ENCODE assay signal across 1 cellular context in the genomic region with DNA sequence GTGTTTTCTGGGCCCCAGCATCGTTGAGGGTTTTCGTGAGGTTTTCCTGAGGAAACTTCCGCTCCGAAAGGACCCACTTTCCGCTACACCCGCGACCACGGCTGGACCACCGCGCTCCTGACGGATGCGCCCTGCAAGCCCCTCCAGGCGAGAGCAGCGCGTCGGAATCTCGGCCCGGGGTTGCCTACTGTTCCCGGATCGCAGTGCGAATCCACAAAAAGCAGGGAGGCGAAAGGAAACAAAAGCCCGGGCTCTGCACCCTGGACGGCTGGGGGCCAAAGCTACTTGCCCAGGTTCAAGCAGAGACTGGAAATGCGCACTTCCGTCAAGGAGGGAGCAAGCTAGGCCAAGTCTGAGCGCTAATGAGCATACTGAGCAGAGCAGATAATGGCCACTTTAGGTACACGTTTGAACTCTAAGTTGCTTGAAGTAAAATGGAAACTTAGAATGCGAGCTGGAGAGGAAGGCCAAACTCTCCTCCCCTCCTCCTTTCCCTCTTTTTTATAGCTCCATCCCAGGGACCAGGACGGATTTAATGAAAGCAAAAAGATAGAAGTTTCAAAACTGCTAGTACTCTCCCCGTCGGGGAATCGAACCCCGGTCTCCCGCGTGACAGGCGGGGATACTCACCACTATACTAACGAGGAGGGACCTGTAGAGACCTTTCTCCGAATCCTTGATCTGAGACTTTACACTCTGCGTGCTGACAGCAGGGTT.
A peak's percentile ranks its signal among the peaks of the same experiment; 100 is the strongest.
TF ChIP-seq lines count a peak whose summit lies in the region.

No MANE protein-coding gene starts in this region.

TF ChIP-seq in endothelial cell of umbilical vein, 7 proteins besides CTCF, POLR2A, EP300 and RAD21:
- no peak for TF ChIP-seq GATA2 (IDR thresholded peaks at IDR 0.05; ENCODE audit: insufficient read depth, insufficient read length, low read depth, low read length)
- TF ChIP-seq POLR2AphosphoS5 (IDR thresholded peaks at IDR 0.05; ENCODE audit: insufficient read depth, low read depth, low read length), result peak; percentile 33
